Comparison of ENCODE assay signal across 34 cellular contexts in genomic region chr6:69819138-69819537, GRCh38.
"Had no signal": no experiment of that assay in that cellular context is flagged by ENCODE, and none has a peak within 500 bp of the region (broad histone marks: within the 10 kb centered on the region; RNA-seq: fewer than 3 reads in every experiment).

No MANE protein-coding gene starts in this region.

- H3K4me3 ChIP-seq: MG63 had no signal

- H3K27ac ChIP-seq: KMS-11 had no signal

- H3K9me3 ChIP-seq: MG63 had no signal

- DNase-seq: Karpas-422, Kasumi-1, MG63, MM.1S, MV-4-11, NCI-H1048, NCI-H1092, NCI-H1092 treated with DMSO at 0.1 percent for 48 hours, NCI-H1105, NCI-H1105 treated with DMSO at 0.1 percent for 48 hours, NCI-H1417, NCI-H1417 treated with DMSO at 0.1 percent for 48 hours, NCI-H1436, NCI-H1436 treated with DMSO at 0.1 percent for 48 hours, NCI-H146, NCI-H1694, NCI-H1694 treated with DMSO at 0.1 percent for 48 hours, NCI-H187, NCI-H187 treated with DMSO at 0.1 percent for 48 hours, NCI-H1930, NCI-H2029, NCI-H2029 treated with DMSO at 0.1 percent for 48 hours, NCI-H2081, NCI-H2081 treated with DMSO at 0.1 percent for 48 hours, NCI-H2107, NCI-H2171, NCI-H2171 treated with DMSO at 0.1 percent for 48 hours, NCI-H2227 treated with DMSO at 0.1 percent for 48 hours, NCI-H226, NCI-H345, NCI-H446, NCI-H446 treated with DMSO at 0.1 percent for 48 hours, NCI-H510A had no signal

- H3K9ac ChIP-seq: KMS-11 had no signal

- H3K36me3 ChIP-seq: MG63 had no signal
